7 cellular contexts compared by ENCODE assay signal in the genomic region with DNA sequence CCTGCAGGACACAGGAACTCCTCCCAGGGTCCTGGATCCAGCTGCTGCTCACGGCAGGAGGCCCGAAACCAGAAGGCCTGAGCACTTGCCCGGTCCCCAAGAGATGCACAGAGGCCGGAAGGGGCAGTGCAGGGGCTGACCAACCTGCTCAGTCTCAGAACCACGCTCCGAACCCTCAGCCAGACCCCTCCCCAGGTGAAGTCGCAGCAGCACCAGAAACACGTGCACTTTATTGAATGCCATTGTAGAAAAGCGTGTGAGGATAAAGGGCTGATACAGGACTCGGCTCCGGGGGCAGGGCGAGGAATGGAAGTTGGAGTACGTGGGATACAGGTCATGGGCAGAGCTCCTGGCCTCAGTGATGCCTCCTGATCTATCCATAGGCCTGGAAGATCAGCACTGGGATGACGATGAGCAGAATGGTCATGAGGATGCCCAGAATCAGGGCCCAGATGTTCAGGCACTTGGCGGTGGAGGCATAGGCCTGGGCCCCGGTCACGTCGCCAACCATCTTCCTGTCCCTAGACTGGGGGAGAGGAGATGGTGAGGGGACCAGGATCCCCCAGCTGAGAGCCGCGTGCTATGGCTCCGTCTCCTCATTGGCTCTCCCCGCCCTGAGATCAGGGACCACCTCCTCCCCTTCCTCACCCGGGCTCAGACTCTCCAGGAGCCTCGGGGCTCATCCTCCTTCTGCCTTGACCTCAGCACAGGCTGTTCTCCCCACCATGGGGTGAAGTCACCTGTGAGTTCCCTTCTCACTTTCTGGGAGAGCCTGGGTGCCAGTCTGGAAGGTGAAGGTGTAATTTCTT. TPM values are rescaled to one million over a fixed set of nuclear protein-coding genes. Genes with fewer than 3 reads are reported as not detected.
DNase-seq lines count a peak whose midpoint lies in the region; ATAC-seq and TF ChIP-seq lines count a peak whose summit lies in the region.
"Not testable (repeated sequence)": the region's sequence is repeated elsewhere in the genome, so short reads cannot be mapped to it uniquely, and the experiment has no call there.
"Had no signal": no experiment of that assay in that cellular context is flagged by ENCODE, and none has a peak within 500 bp of the region (broad histone marks: within the 10 kb centered on the region; RNA-seq: fewer than 3 reads in every experiment).

No MANE protein-coding gene starts in this region.

- not testable (repeated sequence) for H3K27me3 Mint-ChIP-seq in T-helper 1 cell treated with Interleukin-12 subunit alpha and Interleukin-12 subunit beta and Interleukin-4 antibody, amounts not matched to agents 30 μg/mL and 1 μg/mL, for 36 hours (ENCODE audit: low read depth); naive thymus-derived CD8-positive, alpha-beta T cell

- peak; percentile 69 for DNase-seq in ELF-1 (ENCODE audit: low read depth, low spot score)
- DNase-seq in body of pancreas = peak in 3 of 4 donors; percentile 43 to 58 (median 54)
- not testable (repeated sequence) for DNase-seq in heart right ventricle; naive thymus-derived CD8-positive, alpha-beta T cell; substantia nigra (lab: John Stamatoyannopoulos, UW)

- not testable (repeated sequence) for ATAC-seq in body of pancreas
- ATAC-seq in heart right ventricle = peak; percentile 0 to 37 (median 18)
- peak; percentile 0 to 1 for ATAC-seq in naive thymus-derived CD8-positive, alpha-beta T cell

- not testable (repeated sequence) for H3K9me3 ChIP-seq in body of pancreas, heart right ventricle

- TF ChIP-seq POLR2A in body of pancreas (IDR thresholded peaks at IDR 0.05) = peak; percentile 10 to 69 (median 65)

- H3K4me1 Mint-ChIP-seq in T-helper 1 cell treated with Interleukin-12 subunit alpha and Interleukin-12 subunit beta and Interleukin-4 antibody, amounts not matched to agents 30 μg/mL and 1 μg/mL, for 36 hours (ENCODE audit: low read depth) = peaks cover 27% of the 10 kb centered on the region
- H3K4me1 Mint-ChIP-seq in naive thymus-derived CD8-positive, alpha-beta T cell = peaks cover 33 to 49% (median 43%) of the 10 kb centered on the region in 4 donors

- peaks cover 23% of the 10 kb centered on the region for H3K4me1 ChIP-seq in body of pancreas
- peaks cover 5 to 49% (median 33%) of the 10 kb centered on the region in 9 donors for H3K4me1 ChIP-seq in heart right ventricle

- H3K36me3 ChIP-seq in body of pancreas (replicated peaks in 1 of 2; ENCODE audit: insufficient read depth in 1 of 2, low read depth in 2 of 2) = not testable (repeated sequence)
- peaks cover 0 to 23% (median 0%) of the 10 kb centered on the region in 9 donors for H3K36me3 ChIP-seq in heart right ventricle

- peaks cover 27% of the 10 kb centered on the region for H3K36me3 Mint-ChIP-seq in T-helper 1 cell treated with Interleukin-12 subunit alpha and Interleukin-12 subunit beta and Interleukin-4 antibody, amounts not matched to agents 30 μg/mL and 1 μg/mL, for 36 hours (ENCODE audit: low read depth)
- H3K36me3 Mint-ChIP-seq in naive thymus-derived CD8-positive, alpha-beta T cell = peaks cover 12 to 18% (median 15%) of the 10 kb centered on the region in 3 donors

- H3K9me3 Mint-ChIP-seq in T-helper 1 cell treated with Interleukin-12 subunit alpha and Interleukin-12 subunit beta and Interleukin-4 antibody, amounts not matched to agents 30 μg/mL and 1 μg/mL, for 36 hours; naive thymus-derived CD8-positive, alpha-beta T cell: not testable (repeated sequence)

- peak overlapping the region; percentile 21 to 48 for H3K4me3 ChIP-seq in body of pancreas
- H3K4me3 ChIP-seq in heart right ventricle = peak overlapping the region; percentile 59 to 95 (median 79)

- 13 to 30% methylated on average over 6 to 24 of the region's 24 CpGs for WGBS in body of pancreas, 2 donors
- WGBS in heart right ventricle, 2 donors = 22 to 45% methylated on average over 19 to 24 of the region's 24 CpGs

- intact Hi-C loops in body of pancreas (cut with DNase I) = not testable (repeated sequence)
- intact Hi-C loops in heart right ventricle (cut with DNase I) = loop anchor here in 1 of 10 donors (10.0 kb wide), 1 partner anchor 65 kb away; no protein-coding TSS in a partner anchor

- peak overlapping the region; percentile 78 for H3K4me3 Mint-ChIP-seq in T-helper 1 cell treated with Interleukin-12 subunit alpha and Interleukin-12 subunit beta and Interleukin-4 antibody, amounts not matched to agents 30 μg/mL and 1 μg/mL, for 36 hours
- peak overlapping the region; percentile 87 to 97 (median 92) for H3K4me3 Mint-ChIP-seq in naive thymus-derived CD8-positive, alpha-beta T cell

- peak overlapping the region; percentile 67 for H3K27ac Mint-ChIP-seq in T-helper 1 cell treated with Interleukin-12 subunit alpha and Interleukin-12 subunit beta and Interleukin-4 antibody, amounts not matched to agents 30 μg/mL and 1 μg/mL, for 36 hours
- H3K27ac Mint-ChIP-seq in naive thymus-derived CD8-positive, alpha-beta T cell = peak overlapping the region; percentile 96 to 99 (median 98)

- H3K27me3 ChIP-seq in body of pancreas = peaks cover 0 to 18% of the 10 kb centered on the region in 2 donors
- peaks cover 0 to 23% (median 12%) of the 10 kb centered on the region in 7 donors for H3K27me3 ChIP-seq in heart right ventricle

- peak overlapping the region; percentile 83 to 99 (median 92) for H3K27ac ChIP-seq in body of pancreas
- peak overlapping the region; percentile 70 to 99 (median 96) for H3K27ac ChIP-seq in heart right ventricle
- H3K27ac ChIP-seq in substantia nigra (ENCODE audit: low read depth, low read length, poor library complexity, severe bottlenecking) = peak overlapping the region; percentile 68

- TF ChIP-seq CTCF in body of pancreas (IDR thresholded peaks at IDR 0.05) = peak in 4 of 7 experiments; percentile 20 to 32 (median 26)
- TF ChIP-seq CTCF in heart right ventricle (IDR thresholded peaks at IDR 0.05) = not testable (repeated sequence)

- POLR2A ChIA-PET in naive thymus-derived CD8-positive, alpha-beta T cell (lab: Charles Lee) = interaction anchor here (1.0 to 2.3 kb wide), 4 partner anchors 10 to 36 kb away, joined by 4 to 18 read pairs (median 8); no protein-coding TSS in a partner anchor

RNA-seq across cellular contexts. Expression of gene IFITM3, which starts 1.0 kb away (rescaled TPM):
- total RNA-seq in body of pancreas = 10 to 100 TPM; 51.4 to 59.7 TPM
- 100 to 1,000 TPM in 9 of 10 donors, 10 to 100 TPM in 1; 94.1 to 591 (median 172) TPM for total RNA-seq in heart right ventricle
- polyA plus RNA-seq in heart right ventricle = 1,000 to 10,000 TPM in 1 of 2 donors, 100 to 1,000 TPM in 1; 676 to 1,409 TPM
- total RNA-seq in naive thymus-derived CD8-positive, alpha-beta T cell = 10 to 100 TPM; 11.3 to 11.9 TPM
- 100 to 1,000 TPM in 2 of 3 donors, 10 to 100 TPM in 1; 45.1 to 202 (median 196) TPM for polyA plus RNA-seq in naive thymus-derived CD8-positive, alpha-beta T cell

RNA-seq across cellular contexts. Expression of gene IFITM1, which starts 5.8 kb away (rescaled TPM):
- total RNA-seq in body of pancreas (10 to 100 TPM; 31.0 to 39.7 TPM), heart right ventricle (100 to 1,000 TPM in 4 of 10 donors, 10 to 100 TPM in 6; 51.6 to 182 (median 94.9) TPM)
- 100 to 1,000 TPM; 235 to 427 TPM for polyA plus RNA-seq in heart right ventricle
- total RNA-seq in naive thymus-derived CD8-positive, alpha-beta T cell = 10 to 100 TPM; 90.0 to 91.0 TPM
- polyA plus RNA-seq in naive thymus-derived CD8-positive, alpha-beta T cell = 1,000 to 10,000 TPM; 1,833 to 2,198 (median 2,135) TPM

RNA-seq across cellular contexts. Expression of gene IFITM2, which starts 12.1 kb away (rescaled TPM):
- total RNA-seq in body of pancreas = 10 to 100 TPM; 31.0 to 90.3 TPM
- 100 to 1,000 TPM in 7 of 10 donors, 10 to 100 TPM in 3; 57.2 to 333 (median 144) TPM for total RNA-seq in heart right ventricle
- polyA plus RNA-seq in heart right ventricle = 100 to 1,000 TPM; 423 to 843 TPM
- total RNA-seq in naive thymus-derived CD8-positive, alpha-beta T cell = 100 to 1,000 TPM; 115 to 122 TPM
- polyA plus RNA-seq in naive thymus-derived CD8-positive, alpha-beta T cell = 1,000 to 10,000 TPM; 2,345 to 2,732 (median 2,362) TPM

RNA-seq across cellular contexts. Expression of gene IFITM5, which starts 20.3 kb away (rescaled TPM):
- total RNA-seq in body of pancreas (not detected), heart right ventricle (not detected)
- not detected for polyA plus RNA-seq in heart right ventricle
- total RNA-seq in naive thymus-derived CD8-positive, alpha-beta T cell = not detected
- polyA plus RNA-seq in naive thymus-derived CD8-positive, alpha-beta T cell = not detected
- total RNA-seq: dermis blood vessel endothelial cell had no signal

RNA-seq across cellular contexts. Expression of gene PGGHG, which starts 30.7 kb away (rescaled TPM):
- total RNA-seq in body of pancreas = 100 to 1,000 TPM; 248 to 484 TPM
- 10 to 100 TPM in 1 of 10 donors, 1 to 10 TPM in 9; 3.3 to 10.8 (median 5.9) TPM for total RNA-seq in heart right ventricle
- 10 to 100 TPM; 15.9 to 45.3 TPM for polyA plus RNA-seq in heart right ventricle
- 100 to 1,000 TPM; 662 to 707 TPM for total RNA-seq in naive thymus-derived CD8-positive, alpha-beta T cell
- 10 to 100 TPM in 2 of 3 donors, 1 to 10 TPM in 1; 8.1 to 14.9 (median 11.2) TPM for polyA plus RNA-seq in naive thymus-derived CD8-positive, alpha-beta T cell

Comparison
In these comparisons a context has a peak if more than half of its experiments do, and no peak if none do; other contexts are left out.
1. RNA of gene IFITM3, which starts 1.0 kb away (total RNA-seq): 94.1 to 591 TPM in heart right ventricle and 51.4 to 59.7 TPM in body of pancreas; 11.3 to 11.9 TPM in naive thymus-derived CD8-positive, alpha-beta T cell; every median in the first group is over 4 times any median in the second.
2. Peak in every context shown above with its lines, with median percentiles within 50 percentile points of each other: H3K27ac ChIP-seq.